15 cellular contexts compared by ENCODE assay signal in genomic region chr10:73229567-73229966, GRCh38.
"Had no signal": no experiment of that assay in that cellular context is flagged by ENCODE, and none has a peak within 500 bp of the region (broad histone marks: within the 10 kb centered on the region; RNA-seq: fewer than 3 reads in every experiment).

No MANE protein-coding gene starts in this region.

- H3K4me1 Mint-ChIP-seq: activated CD4-positive, alpha-beta T cell treated with anti-CD3 and anti-CD28 coated beads for 36 hours; activated naive CD8-positive, alpha-beta T cell treated with anti-CD3 and anti-CD28 coated beads, Interleukin-2, amount 50 U/mL, for 24 hours; immature natural killer cell; natural killer cell had no signal

- H3K27me3 Mint-ChIP-seq: activated CD4-positive, alpha-beta T cell treated with anti-CD3 and anti-CD28 coated beads for 36 hours; activated CD8-positive, alpha-beta T cell treated with anti-CD3 and anti-CD28 coated beads for 36 hours; activated naive CD8-positive, alpha-beta T cell treated with anti-CD3 and anti-CD28 coated beads, Interleukin-2, amount 50 U/mL, for 24 hours; type B pancreatic cell had no signal

- H3K9me3 Mint-ChIP-seq: activated CD8-positive, alpha-beta T cell treated with anti-CD3 and anti-CD28 coated beads for 36 hours; activated naive CD8-positive, alpha-beta T cell treated with anti-CD3 and anti-CD28 coated beads, Interleukin-2, amount 50 U/mL, for 24 hours; activated T-helper 1 cell treated with anti-CD3 and anti-CD28 coated beads, Interleukin-12 subunit alpha, Interleukin-12 subunit beta, Interleukin-2, Interleukin-4 antibody, amounts not matched to agents 30 ng/mL and 10 ng/mL and 1 ng/mL, durations not matched to agents 14 hours and 24 hours and 36 hours; immature natural killer cell; natural killer cell; type B pancreatic cell had no signal

- ATAC-seq: activated CD4-positive, alpha-beta T cell treated with anti-CD3 and anti-CD28 coated beads for 36 hours; activated CD8-positive, alpha-beta T cell treated with anti-CD3 and anti-CD28 coated beads for 36 hours; activated naive CD8-positive, alpha-beta T cell treated with anti-CD3 and anti-CD28 coated beads, Interleukin-2, amount 50 U/mL, for 24 hours; natural killer cell; sciatic nerve; stimulated activated naive CD8-positive, alpha-beta T cell treated with anti-CD3 and anti-CD28 coated beads, Interleukin-15, Interleukin-2, amounts not matched to agents 100 U/mL and 50 U/mL, for 24 hours had no signal

- H3K27ac Mint-ChIP-seq: activated CD8-positive, alpha-beta T cell treated with anti-CD3 and anti-CD28 coated beads for 36 hours; activated T-helper 1 cell treated with anti-CD3 and anti-CD28 coated beads, Interleukin-12 subunit alpha, Interleukin-12 subunit beta, Interleukin-2, Interleukin-4 antibody, amounts not matched to agents 30 ng/mL and 10 ng/mL and 1 ng/mL, durations not matched to agents 14 hours and 24 hours and 36 hours; immature natural killer cell; natural killer cell; type B pancreatic cell had no signal

- DNase-seq: activated CD4-positive, alpha-beta T cell treated with anti-CD3 and anti-CD28 coated beads for 36 hours; activated CD8-positive, alpha-beta memory T cell treated with anti-CD3 and anti-CD28 coated beads, Interleukin-2, amount 50 U/mL, for 4 hours; activated CD8-positive, alpha-beta T cell treated with anti-CD3 and anti-CD28 coated beads for 36 hours; activated naive CD4-positive, alpha-beta T cell; activated naive CD8-positive, alpha-beta T cell treated with anti-CD3 and anti-CD28 coated beads, Interleukin-2, amount 50 U/mL, for 24 hours; esophagus squamous epithelium; foreskin fibroblast; immature natural killer cell; mammary epithelial cell; natural killer cell; stimulated activated CD4-positive, alpha-beta T cell treated with anti-CD3 and anti-CD28 coated beads, Interleukin-2, amount 100 ng/mL, for 24 hours; stimulated activated naive CD8-positive, alpha-beta T cell treated with anti-CD3 and anti-CD28 coated beads, Interleukin-15, Interleukin-2, amounts not matched to agents 100 U/mL and 50 U/mL, for 24 hours had no signal

- H3K4me3 Mint-ChIP-seq: activated CD4-positive, alpha-beta T cell treated with anti-CD3 and anti-CD28 coated beads for 36 hours; activated CD8-positive, alpha-beta T cell treated with anti-CD3 and anti-CD28 coated beads for 36 hours; activated naive CD8-positive, alpha-beta T cell treated with anti-CD3 and anti-CD28 coated beads, Interleukin-2, amount 50 U/mL, for 24 hours; activated T-helper 1 cell treated with anti-CD3 and anti-CD28 coated beads, Interleukin-12 subunit alpha, Interleukin-12 subunit beta, Interleukin-2, Interleukin-4 antibody, amounts not matched to agents 30 ng/mL and 10 ng/mL and 1 ng/mL, durations not matched to agents 14 hours and 24 hours and 36 hours; immature natural killer cell; natural killer cell; type B pancreatic cell had no signal
